In genomic region chrX:153865321-153865580, GRCh38 we compare ENCODE assay signal across 16 cellular contexts. TPM values are rescaled to one million over a fixed set of nuclear protein-coding genes. Genes with fewer than 3 reads are reported as not detected.
DNase-seq lines count a peak whose midpoint lies in the region; ATAC-seq and TF ChIP-seq lines count a peak whose summit lies in the region.
"Had no signal": no experiment of that assay in that cellular context is flagged by ENCODE, and none has a peak within 500 bp of the region (broad histone marks: within the 10 kb centered on the region; RNA-seq: fewer than 3 reads in every experiment).

No MANE protein-coding gene starts in this region.

- no peaks in the 10 kb centered on the region; the same call in 1 of the 2 replicates for H3K36me3 ChIP-seq in H7 (replicated peaks; ENCODE audit: control insufficient read depth, insufficient read depth, low read length)

- no peak overlapping the region for H3K4me3 ChIP-seq in H7 (ENCODE audit: insufficient read depth, low read depth, low read length)

- CTCF ChIA-PET in activated CD4-positive, alpha-beta T cell treated with anti-CD3 and anti-CD28 coated beads, Interleukin-2, amount 10 ng/mL, durations not matched to agents 7 days and 5 days (lab: Charles Lee), result no interaction called here

- H3K27me3 Mint-ChIP-seq in activated CD4-positive, alpha-beta T cell treated with anti-CD3 and anti-CD28 coated beads, Interleukin-2, amount 10 ng/mL, durations not matched to agents 7 days and 5 days, result no peaks in the 10 kb centered on the region
- H3K27me3 Mint-ChIP-seq: CD4-positive, alpha-beta memory T cell had no signal

- ATAC-seq in GM21786 (IDR thresholded peaks at IDR 0.05; ENCODE audit: unreplicated experiment), result no peak
- ATAC-seq: HCT116 had no signal

- no peak for TF ChIP-seq CTCF in GM13977 (IDR thresholded peaks at IDR 0.05; ENCODE audit: extremely low read depth, insufficient read depth, missing control alignments)

- H3K4me1 Mint-ChIP-seq in activated CD4-positive, alpha-beta T cell treated with anti-CD3 and anti-CD28 coated beads, Interleukin-2, amount 10 ng/mL, durations not matched to agents 7 days and 5 days, result no peaks in the 10 kb centered on the region
- H3K4me1 Mint-ChIP-seq: CD4-positive, alpha-beta memory T cell had no signal

- POLR2A ChIA-PET in activated CD4-positive, alpha-beta T cell treated with anti-CD3 and anti-CD28 coated beads, Interleukin-2, amount 10 ng/mL, durations not matched to agents 7 days and 5 days (lab: Charles Lee), result no interaction called here

- H3K36me3 Mint-ChIP-seq in activated CD4-positive, alpha-beta T cell treated with anti-CD3 and anti-CD28 coated beads, Interleukin-2, amount 10 ng/mL, durations not matched to agents 7 days and 5 days (ENCODE audit: low read depth), result no peaks in the 10 kb centered on the region
- H3K36me3 Mint-ChIP-seq: CD4-positive, alpha-beta memory T cell had no signal

- peak; percentile 17 for DNase-seq in GM13977 (ENCODE audit: low spot score)
- DNase-seq in H7, result peak; percentile 35
- DNase-seq in hepatic stellate cell (ENCODE audit: low spot score), result peak; percentile 4
- DNase-seq in inferior parietal cortex (ENCODE audit: extremely low spot score), result no peak
- DNase-seq in activated CD4-positive, alpha-beta T cell treated with anti-CD3 and anti-CD28 coated beads, Interleukin-2, amount 10 ng/mL, durations not matched to agents 7 days and 5 days, result no peak
- DNase-seq: C1 segment of cervical spinal cord; Calu3; CD4-positive, alpha-beta memory T cell; COR-L47; DMS53; DMS79 treated with DMSO at 0.1 percent for 48 hours; GOT3 had no signal

- no peak overlapping the region for H3K4me3 Mint-ChIP-seq in activated CD4-positive, alpha-beta T cell treated with anti-CD3 and anti-CD28 coated beads, Interleukin-2, amount 10 ng/mL, durations not matched to agents 7 days and 5 days
- H3K4me3 Mint-ChIP-seq: CD4-positive, alpha-beta memory T cell had no signal

- no peaks in the 10 kb centered on the region for H3K9me3 Mint-ChIP-seq in activated CD4-positive, alpha-beta T cell treated with anti-CD3 and anti-CD28 coated beads, Interleukin-2, amount 10 ng/mL, durations not matched to agents 7 days and 5 days
- H3K9me3 Mint-ChIP-seq: CD4-positive, alpha-beta memory T cell had no signal

- H3K27ac Mint-ChIP-seq in activated CD4-positive, alpha-beta T cell treated with anti-CD3 and anti-CD28 coated beads, Interleukin-2, amount 10 ng/mL, durations not matched to agents 7 days and 5 days, result no peak overlapping the region
- H3K27ac Mint-ChIP-seq: CD4-positive, alpha-beta memory T cell had no signal

- in situ Hi-C loops in GM13977 (cut with MboI; ENCODE audit: low pct_unique_long_range_greater_than_20kb, low sequenced_read_pairs, unreplicated experiment), result no loop called here

- H3K27me3 ChIP-seq in H7 (ENCODE audit: control insufficient read depth, insufficient read depth, low read length), result no peaks in the 10 kb centered on the region

RNA-seq across cellular contexts. Expression of gene L1CAM, which starts 20.7 kb away (rescaled TPM):
- 9.9 and 17.0 TPM in 2 replicates for total RNA-seq in H7 (2014; rRNA removed; shearing (Covaris generic))
- total RNA-seq in activated CD4-positive, alpha-beta T cell treated with anti-CD3 and anti-CD28 coated beads, Interleukin-2, amount 10 ng/mL, durations not matched to agents 7 days and 5 days, result 1 to 10 TPM; 1.9 to 2.1 TPM

RNA-seq across cellular contexts. Expression of gene PDZD4, which starts 34.9 kb away (rescaled TPM):
- total RNA-seq in H7 (2014; rRNA removed; shearing (Covaris generic)), result 73.0 and 76.3 TPM in 2 replicates
- under 1 TPM; 0.32 to 0.60 TPM for total RNA-seq in activated CD4-positive, alpha-beta T cell treated with anti-CD3 and anti-CD28 coated beads, Interleukin-2, amount 10 ng/mL, durations not matched to agents 7 days and 5 days

RNA-seq across cellular contexts. Expression of gene AVPR2, which starts 39.2 kb away (rescaled TPM):
- not detected in 2 replicates for total RNA-seq in H7 (2014; rRNA removed; shearing (Covaris generic))
- total RNA-seq in activated CD4-positive, alpha-beta T cell treated with anti-CD3 and anti-CD28 coated beads, Interleukin-2, amount 10 ng/mL, durations not matched to agents 7 days and 5 days, result not detected
- total RNA-seq: A673; Calu3; CD4-positive, alpha-beta memory T cell; Daoy had no signal

Comparison
In these comparisons a context has a peak if more than half of its experiments do, and no peak if none do; other contexts are left out.
1. DNase-seq: peak in GM13977 (single experiment), H7 (single experiment) and hepatic stellate cell (single experiment); none in inferior parietal cortex (single experiment) and activated CD4-positive, alpha-beta T cell treated with anti-CD3 and anti-CD28 coated beads, Interleukin-2, amount 10 ng/mL, durations not matched to agents 7 days and 5 days (single experiment).
2. RNA of gene PDZD4, which starts 34.9 kb away (total RNA-seq): 73.0 to 76.3 TPM in H7; 0.32 to 0.60 TPM in activated CD4-positive, alpha-beta T cell treated with anti-CD3 and anti-CD28 coated beads, Interleukin-2, amount 10 ng/mL, durations not matched to agents 7 days and 5 days; every median in the first group is over 10 times any median in the second.